ENCODE assay signal across 16 cellular contexts in genomic region chr3:136513367-136513766, GRCh38.
"Had no signal": no experiment of that assay in that cellular context is flagged by ENCODE, and none has a peak within 500 bp of the region (broad histone marks: within the 10 kb centered on the region; RNA-seq: fewer than 3 reads in every experiment).

No MANE protein-coding gene starts in this region.

- H3K9me3 ChIP-seq: pancreas, stomach, thyroid gland, upper lobe of left lung, uterus had no signal

- H3K27me3 ChIP-seq: pancreas, spleen, stomach, thyroid gland, upper lobe of left lung, uterus had no signal

- DNase-seq: effector CD4-positive, alpha-beta T cell; endodermal cell; erythroblast; kidney glomerular epithelial cell; mesendoderm; naive B cell; occipital lobe; pancreas; right cardiac atrium; spleen; stimulated activated naive CD4-positive, alpha-beta T cell; stomach; thyroid gland; upper lobe of left lung; uterus had no signal

- H3K4me1 ChIP-seq: spleen, thyroid gland, upper lobe of left lung, uterus had no signal

- H3K36me3 ChIP-seq: pancreas, thyroid gland had no signal

- ATAC-seq: pancreas, right cardiac atrium had no signal

- H3K4me3 ChIP-seq: coronary artery, pancreas, spleen, stomach, thyroid gland, upper lobe of left lung, uterus had no signal

- H3K27ac ChIP-seq: pancreas, spleen, thyroid gland had no signal
